ENCODE assay signal across 1 cellular context in the genomic region with DNA sequence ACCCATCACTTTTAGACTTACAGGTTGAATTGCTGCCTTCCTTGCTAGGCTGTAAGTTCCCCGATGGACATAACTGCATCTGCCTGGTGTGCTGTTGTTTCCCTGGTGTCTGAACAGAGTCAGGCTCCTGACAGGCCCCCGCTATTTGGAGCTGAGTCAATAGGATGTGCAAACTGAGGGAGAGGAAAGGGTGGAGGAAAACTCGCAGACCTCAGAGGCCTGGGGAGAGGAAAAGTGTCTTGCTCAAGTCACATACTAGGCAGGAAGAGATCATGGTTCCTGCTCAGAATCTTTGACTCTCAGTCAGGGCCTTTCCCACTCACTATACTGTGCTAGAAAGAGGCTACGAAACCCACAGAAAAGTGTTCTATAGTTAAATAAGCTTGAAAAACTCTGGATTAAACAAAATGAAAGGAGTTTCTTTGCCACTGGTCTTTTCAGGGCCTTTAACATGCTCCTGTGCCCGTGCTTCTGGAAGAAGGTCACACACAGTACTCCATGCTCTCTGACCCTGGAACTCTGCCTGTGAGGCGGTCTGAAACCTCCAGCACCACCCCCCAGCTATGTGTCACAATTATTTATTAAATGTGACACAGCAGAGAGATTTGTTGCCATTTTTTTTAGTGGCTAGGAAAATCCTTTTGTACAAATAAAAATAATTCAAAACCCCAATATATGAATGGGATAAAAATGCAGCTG.
TF ChIP-seq lines count a peak whose summit lies in the region.

No MANE protein-coding gene starts in this region.

TF ChIP-seq in GM23338, 12 proteins besides CTCF, POLR2A, EP300 and RAD21:
- TF ChIP-seq EZH2phosphoT487 (IDR thresholded peaks at IDR 0.05; ENCODE audit: unreplicated experiment), result no peak
- no peak for TF ChIP-seq EZH2 (IDR thresholded peaks at IDR 0.05; ENCODE audit: low read depth, unreplicated experiment)
- no peak for TF ChIP-seq CREB1 (CRISPR knock-in tag; IDR thresholded peaks at IDR 0.05; ENCODE audit: low read depth)
- no peak for TF ChIP-seq NANOG (IDR thresholded peaks at IDR 0.05; ENCODE audit: borderline replicate concordance)
- TF ChIP-seq ZNF114 (CRISPR knock-in tag; IDR thresholded peaks at IDR 0.05), result no peak
- TF ChIP-seq, protein P1, sequence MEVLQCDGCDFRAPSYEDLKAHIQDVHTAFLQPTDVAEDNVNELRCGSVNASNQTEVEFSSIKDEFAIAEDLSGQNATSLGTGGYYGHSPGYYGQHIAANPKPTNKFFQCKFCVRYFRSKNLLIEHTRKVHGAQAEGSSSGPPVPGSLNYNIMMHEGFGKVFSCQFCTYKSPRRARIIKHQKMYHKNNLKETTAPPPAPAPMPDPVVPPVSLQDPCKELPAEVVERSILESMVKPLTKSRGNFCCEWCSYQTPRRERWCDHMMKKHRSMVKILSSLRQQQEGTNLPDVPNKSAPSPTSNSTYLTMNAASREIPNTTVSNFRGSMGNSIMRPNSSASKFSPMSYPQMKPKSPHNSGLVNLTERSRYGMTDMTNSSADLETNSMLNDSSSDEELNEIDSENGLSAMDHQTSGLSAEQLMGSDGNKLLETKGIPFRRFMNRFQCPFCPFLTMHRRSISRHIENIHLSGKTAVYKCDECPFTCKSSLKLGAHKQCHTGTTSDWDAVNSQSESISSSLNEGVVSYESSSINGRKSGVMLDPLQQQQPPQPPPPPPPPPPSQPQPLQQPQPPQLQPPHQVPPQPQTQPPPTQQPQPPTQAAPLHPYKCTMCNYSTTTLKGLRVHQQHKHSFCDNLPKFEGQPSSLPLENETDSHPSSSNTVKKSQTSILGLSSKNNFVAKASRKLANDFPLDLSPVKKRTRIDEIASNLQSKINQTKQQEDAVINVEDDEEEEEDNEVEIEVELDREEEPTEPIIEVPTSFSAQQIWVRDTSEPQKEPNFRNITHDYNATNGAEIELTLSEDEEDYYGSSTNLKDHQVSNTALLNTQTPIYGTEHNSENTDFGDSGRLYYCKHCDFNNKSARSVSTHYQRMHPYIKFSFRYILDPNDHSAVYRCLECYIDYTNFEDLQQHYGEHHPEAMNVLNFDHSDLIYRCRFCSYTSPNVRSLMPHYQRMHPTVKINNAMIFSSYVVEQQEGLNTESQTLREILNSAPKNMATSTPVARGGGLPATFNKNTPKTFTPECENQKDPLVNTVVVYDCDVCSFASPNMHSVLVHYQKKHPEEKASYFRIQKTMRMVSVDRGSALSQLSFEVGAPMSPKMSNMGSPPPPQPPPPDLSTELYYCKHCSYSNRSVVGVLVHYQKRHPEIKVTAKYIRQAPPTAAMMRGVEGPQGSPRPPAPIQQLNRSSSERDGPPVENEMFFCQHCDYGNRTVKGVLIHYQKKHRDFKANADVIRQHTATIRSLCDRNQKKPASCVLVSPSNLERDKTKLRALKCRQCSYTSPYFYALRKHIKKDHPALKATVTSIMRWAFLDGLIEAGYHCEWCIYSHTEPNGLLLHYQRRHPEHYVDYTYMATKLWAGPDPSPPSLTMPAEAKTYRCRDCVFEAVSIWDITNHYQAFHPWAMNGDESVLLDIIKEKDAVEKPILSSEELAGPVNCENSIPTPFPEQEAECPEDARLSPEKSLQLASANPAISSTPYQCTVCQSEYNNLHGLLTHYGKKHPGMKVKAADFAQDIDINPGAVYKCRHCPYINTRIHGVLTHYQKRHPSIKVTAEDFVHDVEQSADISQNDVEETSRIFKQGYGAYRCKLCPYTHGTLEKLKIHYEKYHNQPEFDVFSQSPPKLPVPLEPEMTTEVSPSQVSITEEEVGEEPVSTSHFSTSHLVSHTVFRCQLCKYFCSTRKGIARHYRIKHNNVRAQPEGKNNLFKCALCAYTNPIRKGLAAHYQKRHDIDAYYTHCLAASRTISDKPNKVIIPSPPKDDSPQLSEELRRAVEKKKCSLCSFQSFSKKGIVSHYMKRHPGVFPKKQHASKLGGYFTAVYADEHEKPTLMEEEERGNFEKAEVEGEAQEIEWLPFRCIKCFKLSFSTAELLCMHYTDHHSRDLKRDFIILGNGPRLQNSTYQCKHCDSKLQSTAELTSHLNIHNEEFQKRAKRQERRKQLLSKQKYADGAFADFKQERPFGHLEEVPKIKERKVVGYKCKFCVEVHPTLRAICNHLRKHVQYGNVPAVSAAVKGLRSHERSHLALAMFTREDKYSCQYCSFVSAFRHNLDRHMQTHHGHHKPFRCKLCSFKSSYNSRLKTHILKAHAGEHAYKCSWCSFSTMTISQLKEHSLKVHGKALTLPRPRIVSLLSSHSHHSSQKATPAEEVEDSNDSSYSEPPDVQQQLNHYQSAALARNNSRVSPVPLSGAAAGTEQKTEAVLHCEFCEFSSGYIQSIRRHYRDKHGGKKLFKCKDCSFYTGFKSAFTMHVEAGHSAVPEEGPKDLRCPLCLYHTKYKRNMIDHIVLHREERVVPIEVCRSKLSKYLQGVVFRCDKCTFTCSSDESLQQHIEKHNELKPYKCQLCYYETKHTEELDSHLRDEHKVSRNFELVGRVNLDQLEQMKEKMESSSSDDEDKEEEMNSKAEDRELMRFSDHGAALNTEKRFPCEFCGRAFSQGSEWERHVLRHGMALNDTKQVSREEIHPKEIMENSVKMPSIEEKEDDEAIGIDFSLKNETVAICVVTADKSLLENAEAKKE (CRISPR knock-in tag; IDR thresholded peaks at IDR 0.05), result no peak
- no peak for TF ChIP-seq JUNB (IDR thresholded peaks at IDR 0.05; ENCODE audit: unreplicated experiment)
- TF ChIP-seq ZNF331 (CRISPR knock-in tag; IDR thresholded peaks at IDR 0.05; ENCODE audit: low read depth), result no peak
- TF ChIP-seq STAT1 (IDR thresholded peaks at IDR 0.05; ENCODE audit: unreplicated experiment), result no peak
- TF ChIP-seq POLR2AphosphoS5 (IDR thresholded peaks at IDR 0.05; ENCODE audit: low read depth), result no peak
- no peak for TF ChIP-seq ETS1 (IDR thresholded peaks at IDR 0.05)
- TF ChIP-seq, protein P2, sequence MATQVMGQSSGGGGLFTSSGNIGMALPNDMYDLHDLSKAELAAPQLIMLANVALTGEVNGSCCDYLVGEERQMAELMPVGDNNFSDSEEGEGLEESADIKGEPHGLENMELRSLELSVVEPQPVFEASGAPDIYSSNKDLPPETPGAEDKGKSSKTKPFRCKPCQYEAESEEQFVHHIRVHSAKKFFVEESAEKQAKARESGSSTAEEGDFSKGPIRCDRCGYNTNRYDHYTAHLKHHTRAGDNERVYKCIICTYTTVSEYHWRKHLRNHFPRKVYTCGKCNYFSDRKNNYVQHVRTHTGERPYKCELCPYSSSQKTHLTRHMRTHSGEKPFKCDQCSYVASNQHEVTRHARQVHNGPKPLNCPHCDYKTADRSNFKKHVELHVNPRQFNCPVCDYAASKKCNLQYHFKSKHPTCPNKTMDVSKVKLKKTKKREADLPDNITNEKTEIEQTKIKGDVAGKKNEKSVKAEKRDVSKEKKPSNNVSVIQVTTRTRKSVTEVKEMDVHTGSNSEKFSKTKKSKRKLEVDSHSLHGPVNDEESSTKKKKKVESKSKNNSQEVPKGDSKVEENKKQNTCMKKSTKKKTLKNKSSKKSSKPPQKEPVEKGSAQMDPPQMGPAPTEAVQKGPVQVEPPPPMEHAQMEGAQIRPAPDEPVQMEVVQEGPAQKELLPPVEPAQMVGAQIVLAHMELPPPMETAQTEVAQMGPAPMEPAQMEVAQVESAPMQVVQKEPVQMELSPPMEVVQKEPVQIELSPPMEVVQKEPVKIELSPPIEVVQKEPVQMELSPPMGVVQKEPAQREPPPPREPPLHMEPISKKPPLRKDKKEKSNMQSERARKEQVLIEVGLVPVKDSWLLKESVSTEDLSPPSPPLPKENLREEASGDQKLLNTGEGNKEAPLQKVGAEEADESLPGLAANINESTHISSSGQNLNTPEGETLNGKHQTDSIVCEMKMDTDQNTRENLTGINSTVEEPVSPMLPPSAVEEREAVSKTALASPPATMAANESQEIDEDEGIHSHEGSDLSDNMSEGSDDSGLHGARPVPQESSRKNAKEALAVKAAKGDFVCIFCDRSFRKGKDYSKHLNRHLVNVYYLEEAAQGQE (IDR thresholded peaks at IDR 0.05; ENCODE audit: unreplicated experiment), result no peak
